ENCODE assay signal across 8 cellular contexts in genomic region chr4:83010111-83010521, GRCh38. TPM values are rescaled to one million over a fixed set of nuclear protein-coding genes. Genes with fewer than 3 reads are reported as not detected.
A peak's percentile ranks its signal among the peaks of the same experiment; 100 is the strongest.
DNase-seq lines count a peak whose midpoint lies in the region; ATAC-seq and TF ChIP-seq lines count a peak whose summit lies in the region.

No MANE protein-coding gene starts in this region.

- H3K9me3 Mint-ChIP-seq in WTC11 = no peaks in the 10 kb centered on the region

- H3K4me1 ChIP-seq in BLaER1 = peaks cover 39% of the 10 kb centered on the region

- peaks cover 34% of the 10 kb centered on the region for H3K4me1 Mint-ChIP-seq in WTC11

- H3K27me3 ChIP-seq in BLaER1 = no peaks in the 10 kb centered on the region

- DNase-seq in HFF-Myc (ENCODE audit: extremely low read depth, low read depth) (no peak), WTC11 (ENCODE audit: low spot score) (no peak), fibroblast of villous mesenchyme (ENCODE audit: low read depth) (peak; percentile 61), putamen (ENCODE audit: low spot score) (peak; percentile 8), 8988T (no peak), NCI-H446 (lab: John Stamatoyannopoulos, UW) (no peak)

- H3K36me3 Mint-ChIP-seq in WTC11 = no peaks in the 10 kb centered on the region

- peaks cover 11% of the 10 kb centered on the region; the same call in 1 of the 2 replicates for H3K36me3 ChIP-seq in BLaER1

- H3K27me3 Mint-ChIP-seq in WTC11 (ENCODE audit: low read depth) = peaks cover 13% of the 10 kb centered on the region

- CTCF ChIA-PET in WTC11 (lab: Charles Lee) = interaction anchor here (1.2 kb wide), 1 partner anchor 1473 kb away, joined by 5 read pairs; no protein-coding TSS in a partner anchor

- H3K4me2 ChIP-seq in BLaER1 = peak overlapping the region; percentile 92

- ATAC-seq in WTC11 (peak; percentile 11), GM19324 (IDR thresholded peaks at IDR 0.05; ENCODE audit: low FRiP score, unreplicated experiment) (no peak)

- H3K4me3 Mint-ChIP-seq in WTC11 = peak overlapping the region; percentile 92

- POLR2A ChIA-PET in WTC11 (lab: Charles Lee) = interaction anchor here (0.7 to 1.0 kb wide), 2 partner anchors 9 to 25 kb away, joined by 3 to 4 read pairs; partner anchors contain the start of gene COPS4

- H3K27ac Mint-ChIP-seq in WTC11 = peak overlapping the region; percentile 67

- TF ChIP-seq CTCF in HFF-Myc (IDR thresholded peaks at IDR 0.05; ENCODE audit: low read depth, low read length, missing control alignments) (no peak), WTC11 (IDR thresholded peaks at IDR 0.05) (no peak), fibroblast of villous mesenchyme (IDR thresholded peaks at IDR 0.05; ENCODE audit: insufficient read depth, low read depth, low read length) (no peak)

- H3K9me3 ChIP-seq in BLaER1 = no peaks in the 10 kb centered on the region

- peak overlapping the region; percentile 98 for H3K4me3 ChIP-seq in BLaER1
- peak overlapping the region; percentile 82 for H3K4me3 ChIP-seq in HFF-Myc (replicated peaks; ENCODE audit: low read depth, low read length)
- H3K4me3 ChIP-seq in fibroblast of villous mesenchyme (ENCODE audit: low read depth, low read length) = peak overlapping the region; percentile 86

- peak overlapping the region; percentile 91 for H3K9ac ChIP-seq in BLaER1

- peak overlapping the region; percentile 92 for H3K27ac ChIP-seq in BLaER1

- H4K20me1 ChIP-seq in BLaER1 = 0 out of 2 replicates have a peak, but pooled peaks cover 4% of the 10 kb centered on the region

TF ChIP-seq in WTC11, 78 proteins besides CTCF, POLR2A, EP300 and RAD21:
- TF ChIP-seq ELF4 (CRISPR knock-in tag; IDR thresholded peaks at IDR 0.05; ENCODE audit: low read depth) (no peak), NR1H2 (CRISPR knock-in tag; IDR thresholded peaks at IDR 0.05) (no peak), JAZF1 (CRISPR knock-in tag; IDR thresholded peaks at IDR 0.05) (no peak), ETV6 (CRISPR knock-in tag; IDR thresholded peaks at IDR 0.05) (no peak), CREB1 (CRISPR knock-in tag; IDR thresholded peaks at IDR 0.05) (no peak), KAT7 (CRISPR knock-in tag; IDR thresholded peaks at IDR 0.05; ENCODE audit: borderline replicate concordance) (no peak), STAT6 (CRISPR knock-in tag; conservative IDR thresholded peaks at IDR 0.05; ENCODE audit: low read depth) (no peak), TCF7 (CRISPR knock-in tag; IDR thresholded peaks at IDR 0.05; ENCODE audit: low read depth) (no peak), ZNF425 (CRISPR knock-in tag; conservative IDR thresholded peaks at IDR 0.05) (no peak)

RNA-seq across cellular contexts. Expression of gene LIN54, which starts 0.5 kb away (rescaled TPM):
- total RNA-seq in WTC11 (2021) (11.8 to 13.2 TPM (median 12.7 TPM) in 3 replicates), fibroblast of villous mesenchyme (12.6 and 16.8 TPM in 2 replicates)

RNA-seq across cellular contexts. Expression of gene COPS4, which starts 24.9 kb away (rescaled TPM):
- total RNA-seq in WTC11 (2021) (26.9 to 30.9 TPM (median 28.7 TPM) in 3 replicates), fibroblast of villous mesenchyme (101 and 106 TPM in 2 replicates)

Comparison
In these comparisons a context has a peak if more than half of its experiments do, and no peak if none do; other contexts are left out.
1. DNase-seq: peak in fibroblast of villous mesenchyme (single experiment) and putamen (single experiment); none in HFF-Myc (single experiment), WTC11 (single experiment), 8988T (single experiment) and NCI-H446 (0 of 2).
2. Peak in every context shown above with its lines, with median percentiles within 50 percentile points of each other: H3K4me3 ChIP-seq.